In genomic region chr13:98869408-98870090, GRCh38 we compare ENCODE assay signal across 10 cellular contexts.
DNase-seq lines count a peak whose midpoint lies in the region; ATAC-seq, FAIRE-seq and TF ChIP-seq lines count a peak whose summit lies in the region.
"Had no signal": no experiment of that assay in that cellular context is flagged by ENCODE, and none has a peak within 500 bp of the region (broad histone marks: within the 10 kb centered on the region; RNA-seq: fewer than 3 reads in every experiment).

No MANE protein-coding gene starts in this region.

- no peaks in the 10 kb centered on the region for H4K20me1 ChIP-seq in hepatocyte (ENCODE audit: insufficient read depth, poor library complexity, severe bottlenecking)

- H3K4me1 ChIP-seq in BE2C (no peaks in the 10 kb centered on the region), hepatocyte (ENCODE audit: insufficient read depth) (no peaks in the 10 kb centered on the region)

- peak; percentile 82 for FAIRE-seq in H54 (lab: Jason Lieb, UNC)

- H3K4me3 ChIP-seq in BE2C (ENCODE audit: low read depth, low read length) = no peak overlapping the region
- H3K4me3 ChIP-seq in hepatocyte = no peak overlapping the region

- H3K36me3 ChIP-seq in BE2C (no peaks in the 10 kb centered on the region), hepatocyte (replicated peaks; ENCODE audit: insufficient read depth, low read depth) (no peaks in the 10 kb centered on the region)

- H3K9me3 ChIP-seq in BE2C (no peaks in the 10 kb centered on the region), hepatocyte (ENCODE audit: low read depth) (no peaks in the 10 kb centered on the region)

- WGBS in hepatocyte (ENCODE audit: low lambda C conversion rate, missing lambda C conversion rate) = 88% methylated on average over 6 of the region's 6 CpGs

- H3K79me2 ChIP-seq in hepatocyte = no peaks in the 10 kb centered on the region

- H3K27me3 ChIP-seq in BE2C = no peaks in the 10 kb centered on the region
- H3K27me3 ChIP-seq in hepatocyte = no peaks in the 10 kb centered on the region

- no peak for TF ChIP-seq CTCF in BE2C (IDR thresholded peaks at IDR 0.05; ENCODE audit: low read depth, low read length)
- peak; percentile 3 for TF ChIP-seq CTCF in hepatocyte (IDR thresholded peaks at IDR 0.05; ENCODE audit: poor library complexity)

- H3K9me2 ChIP-seq in hepatocyte (replicated peaks; ENCODE audit: insufficient read depth) = no peaks in the 10 kb centered on the region

- H3K4me2 ChIP-seq in hepatocyte = no peak overlapping the region

- H3K27ac ChIP-seq in hepatocyte = no peak overlapping the region

- H2AFZ ChIP-seq in hepatocyte = no peak overlapping the region

- ATAC-seq in GM21737 (IDR thresholded peaks at IDR 0.05; ENCODE audit: unreplicated experiment) = no peak

- no peak for TF ChIP-seq POLR2A in H54 (IDR thresholded peaks at IDR 0.05; ENCODE audit: low read depth, low read length)

- DNase-seq in BE2C (peak; percentile 29), H54 (ENCODE audit: insufficient read length, low spot score) (no peak), amniotic epithelial cell (ENCODE audit: low read depth) (peak; percentile 24), hepatocyte (ENCODE audit: low spot score) (no peak), kidney glomerular epithelial cell (lab: John Stamatoyannopoulos, UW) (no peak), C1 segment of cervical spinal cord (lab: John Stamatoyannopoulos, UW) (no peak)
- no peak for DNase-seq in stimulated activated CD4-positive, alpha-beta T cell treated with anti-CD3 and anti-CD28 coated beads, Interleukin-1b, Interleukin-23, amount 100 ng/mL, for 48 hours
- DNase-seq: NCI-H1436, nucleus accumbens had no signal

Comparison
In these comparisons a context has a peak if more than half of its experiments do, and no peak if none do; other contexts are left out.
1. DNase-seq: peak in BE2C (single experiment) and amniotic epithelial cell (single experiment); none in H54 (single experiment), hepatocyte (single experiment), kidney glomerular epithelial cell (single experiment), stimulated activated CD4-positive, alpha-beta T cell treated with anti-CD3 and anti-CD28 coated beads, Interleukin-1b, Interleukin-23, amount 100 ng/mL, for 48 hours (single experiment) and C1 segment of cervical spinal cord (0 of 14).